In the genomic region with DNA sequence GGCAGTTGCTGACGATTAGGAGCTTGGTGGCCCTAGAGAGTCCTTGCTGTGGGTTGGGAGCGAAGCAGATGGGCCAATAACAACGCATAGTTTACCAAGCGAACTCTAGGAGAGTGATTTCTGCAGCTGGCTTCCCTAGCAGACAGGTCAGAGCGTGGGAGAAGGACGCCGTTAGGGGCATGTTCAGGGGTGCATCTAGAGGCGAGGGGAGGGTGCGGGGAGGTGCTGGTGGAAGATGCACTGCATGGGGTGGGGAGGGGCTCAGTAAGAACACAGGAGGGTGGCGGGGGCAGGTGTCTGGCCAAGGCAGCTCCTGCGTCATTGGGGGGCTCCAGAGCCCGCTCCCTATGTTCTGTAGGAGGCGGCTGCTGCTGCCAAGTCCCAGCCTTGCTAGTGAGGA, we compare ENCODE assay signal across 25 cellular contexts. TPM values are rescaled to one million over a fixed set of nuclear protein-coding genes. Genes with fewer than 3 reads are reported as not detected.
DNase-seq lines count a peak whose midpoint lies in the region; ATAC-seq and TF ChIP-seq lines count a peak whose summit lies in the region.
"Had no signal": no experiment of that assay in that cellular context is flagged by ENCODE, and none has a peak within 500 bp of the region (broad histone marks: within the 10 kb centered on the region; RNA-seq: fewer than 3 reads in every experiment).

No MANE protein-coding gene starts in this region.

- H4K91ac ChIP-seq in IMR-90 (ENCODE audit: insufficient read depth, low read depth, low read length), result no peak overlapping the region

- H3K27ac ChIP-seq in CD4-positive, alpha-beta T cell (ENCODE audit: low read depth, low read length), result no peak overlapping the region
- H3K27ac ChIP-seq in IMR-90 (ENCODE audit: insufficient read depth, low read length), result no peak overlapping the region
- no peak overlapping the region for H3K27ac ChIP-seq in lower lobe of right lung
- H3K27ac ChIP-seq: KMS-11 had no signal

- H3K27me3 ChIP-seq in CD4-positive, alpha-beta T cell (ENCODE audit: control insufficient read depth, insufficient read depth, low read length), result no peaks in the 10 kb centered on the region
- no peaks in the 10 kb centered on the region for H3K27me3 ChIP-seq in IMR-90 (ENCODE audit: control insufficient read depth, insufficient read depth, low read length)
- H3K27me3 ChIP-seq in lower lobe of right lung (ENCODE audit: low read depth), result no peaks in the 10 kb centered on the region
- H3K27me3 ChIP-seq: BE2C had no signal

- no peak overlapping the region for H3K4me3 Mint-ChIP-seq in CD4-positive, alpha-beta T cell
- no peak overlapping the region for H3K4me3 Mint-ChIP-seq in progenitor cell of endocrine pancreas (ENCODE audit: low read depth)
- H3K4me3 Mint-ChIP-seq: GM23338 had no signal

- no peak overlapping the region for H3K18ac ChIP-seq in IMR-90 (ENCODE audit: low read depth, low read length)

- no peak overlapping the region for H2AFZ ChIP-seq in IMR-90 (replicated peaks; ENCODE audit: low read length, poor library complexity)
- H2AFZ ChIP-seq: GM23338 had no signal

- WGBS in IMR-90 (ENCODE audit: extremely low coverage in 2 of 2, insufficient read length in 1 of 2), 2 experiments, result 100% methylated on average over 5 of the region's 13 CpGs; no CpG with 5 or more reads in 1 of the 2 experiments

- peak overlapping the region; percentile 37 for H3K27ac Mint-ChIP-seq in CD4-positive, alpha-beta T cell
- H3K27ac Mint-ChIP-seq in progenitor cell of endocrine pancreas, result no peak overlapping the region
- H3K27ac Mint-ChIP-seq: GM23338 had no signal

- H3K4me1 ChIP-seq in IMR-90 (ENCODE audit: control insufficient read depth, insufficient read depth, low read length) (peaks cover 14% of the 10 kb centered on the region), lower lobe of right lung (no peaks in the 10 kb centered on the region)
- H3K4me1 ChIP-seq: Caco-2 had no signal

- no TSS peak for BruUV-seq in IMR-90 (replicated peaks; lab: Mats Ljungman, UMichigan)

- no peak overlapping the region for H3K4me2 ChIP-seq in IMR-90 (ENCODE audit: low read depth, low read length)
- H3K4me2 ChIP-seq: GM23338, KMS-11, SK-N-SH had no signal

- H2AK5ac ChIP-seq in IMR-90 (ENCODE audit: low read depth, low read length), result peak overlapping the region; percentile 13; the same call in 1 of the 2 replicates

- H2BK20ac ChIP-seq in IMR-90 (ENCODE audit: low read depth, low read length), result no peak overlapping the region

- no peak for ATAC-seq in CD4-positive, alpha-beta T cell (ENCODE audit: poor library complexity)
- ATAC-seq in IMR-90 (ENCODE audit: low read depth), result no peak
- no peak for ATAC-seq in lower lobe of right lung
- ATAC-seq: GM12878, GM23338, Panc1 had no signal

- no peak overlapping the region for H3K14ac ChIP-seq in IMR-90 (replicated peaks; ENCODE audit: low read depth, low read length)

- H3K79me1 ChIP-seq in IMR-90 (ENCODE audit: low read depth in 1 of 2, low read length in 2 of 2), result peaks cover 17 to 86% of the 10 kb centered on the region in 2 experiments

- in situ Hi-C loops in IMR-90 (cut with MboI; ENCODE audit: low sequenced_read_pairs), result no loop called here

- no peak overlapping the region for H3K23ac ChIP-seq in IMR-90 (ENCODE audit: low read depth, low read length)

- no peak overlapping the region for H4K8ac ChIP-seq in IMR-90 (ENCODE audit: low read depth in 2 of 2, low read length in 2 of 2)

- TF ChIP-seq CTCF in CD4-positive, alpha-beta T cell (IDR thresholded peaks at IDR 0.05), result no peak
- TF ChIP-seq CTCF in IMR-90 (conservative IDR thresholded peaks at IDR 0.05; ENCODE audit: low read depth, low read length) (no peak), lower lobe of right lung (IDR thresholded peaks at IDR 0.05) (no peak), progenitor cell of endocrine pancreas (IDR thresholded peaks at IDR 0.05; ENCODE audit: unreplicated experiment) (no peak)

- H4K20me1 ChIP-seq in IMR-90 (ENCODE audit: insufficient read depth, low read length), result peaks cover 17% of the 10 kb centered on the region; the same call in 1 of the 2 replicates

- no peak overlapping the region for H4K5ac ChIP-seq in IMR-90 (ENCODE audit: low read depth, low read length)

- 0 out of 2 replicates have a peak, but pooled peaks cover 2% of the 10 kb centered on the region for H3K36me3 ChIP-seq in IMR-90 (ENCODE audit: control insufficient read depth, insufficient read depth, low read length)
- no peaks in the 10 kb centered on the region for H3K36me3 ChIP-seq in lower lobe of right lung
- H3K36me3 ChIP-seq: BE2C had no signal

- H2BK5ac ChIP-seq in IMR-90 (ENCODE audit: low read depth, low read length, poor library complexity, severe bottlenecking), result no peak overlapping the region

- DNase-seq in CD4-positive, alpha-beta T cell, result no peak
- DNase-seq in IMR-90 (no peak), lower lobe of right lung (peak; percentile 26), posterior vena cava (ENCODE audit: low spot score) (peak; percentile 58), activated T-cell treated with anti-CD3 and anti-CD28 coated beads for 4 hours (no peak), progenitor cell of endocrine pancreas (ENCODE audit: low spot score, unreplicated experiment) (no peak), GDM1 (lab: John Stamatoyannopoulos, UW) (no peak)
- DNase-seq: BE2C; Caco-2; DMS 273 treated with DMSO at 0.1 percent for 48 hours; DMS79 treated with DMSO at 0.1 percent for 48 hours; NCI-H1105; NCI-H2081; NCI-H2171; NCI-H345; NCI-H524; NCI-H774; NK-92 treated with Interleukin-12 subunit alpha and Interleukin-12 subunit beta, amount 100 ng/mL, for 24 hours; SIG-M5; SK-N-SH had no signal

- no peak overlapping the region for H2AK9ac ChIP-seq in IMR-90 (replicated peaks; ENCODE audit: low read depth, low read length, poor library complexity)

- H3K36me3 Mint-ChIP-seq in CD4-positive, alpha-beta T cell (ENCODE audit: low read depth), result peaks cover 20% of the 10 kb centered on the region
- H3K36me3 Mint-ChIP-seq in progenitor cell of endocrine pancreas (ENCODE audit: insufficient read depth), result no peaks in the 10 kb centered on the region

- TF ChIP-seq POLR2A in IMR-90 (IDR thresholded peaks at IDR 0.05; ENCODE audit: low read depth, low read length), result no peak

- peaks cover 19% of the 10 kb centered on the region for H3K9me1 ChIP-seq in IMR-90 (ENCODE audit: insufficient read depth, low read length)

- no peak overlapping the region for H3K4ac ChIP-seq in IMR-90 (ENCODE audit: low read depth, low read length)

- CTCF ChIA-PET in CD4-positive, alpha-beta T cell (lab: Charles Lee), result no interaction called here
- CTCF ChIA-PET in IMR-90 (lab: Yijun Ruan, JAX), result no interaction called here

- no peak for TF ChIP-seq RAD21 in IMR-90 (IDR thresholded peaks at IDR 0.05; ENCODE audit: low read length)

- H3K56ac ChIP-seq in IMR-90 (ENCODE audit: extremely low read depth, insufficient read depth, low read length), result no peak overlapping the region

- H3K9ac ChIP-seq in IMR-90 (ENCODE audit: low read depth, low read length), result no peak overlapping the region
- H3K9ac ChIP-seq: KMS-11, SK-N-SH had no signal

- H2BK15ac ChIP-seq in IMR-90 (ENCODE audit: low read depth, low read length), result 0 out of 3 replicates have a peak overlapping the region, but pooled peaks have one; percentile 19

- no peaks in the 10 kb centered on the region for H3K9me3 ChIP-seq in CD4-positive, alpha-beta T cell (ENCODE audit: control insufficient read depth, low read length)
- no peaks in the 10 kb centered on the region; the same call in 1 of the 2 replicates for H3K9me3 ChIP-seq in IMR-90 (ENCODE audit: control insufficient read depth, insufficient read depth, low read length)
- no peaks in the 10 kb centered on the region for H3K9me3 ChIP-seq in lower lobe of right lung
- H3K9me3 ChIP-seq: BE2C, Caco-2, SK-N-SH had no signal

- intact Hi-C loops in CD4-positive, alpha-beta T cell (cut with DNase I, micrococcal nuclease), result no loop called here
- intact Hi-C loops in IMR-90 (cut with micrococcal nuclease), result no loop called here
- intact Hi-C loops in lower lobe of right lung (cut with DNase I), result no loop called here
- intact Hi-C loops in posterior vena cava (cut with DNase I), result no loop called here

- no peaks in the 10 kb centered on the region for H3K9me3 Mint-ChIP-seq in CD4-positive, alpha-beta T cell
- no peaks in the 10 kb centered on the region for H3K9me3 Mint-ChIP-seq in progenitor cell of endocrine pancreas (ENCODE audit: low read depth)

- POLR2A ChIA-PET in CD4-positive, alpha-beta T cell (lab: Charles Lee), result interaction anchor here (1.4 kb wide), 1 partner anchor 9 kb away, joined by 5 read pairs; a partner anchor contains a TSS
- POLR2A ChIA-PET in IMR-90 (lab: Charles Lee; ENCODE audit: unreplicated experiment), result no interaction called here

- no peak overlapping the region for H2BK120ac ChIP-seq in IMR-90 (ENCODE audit: low read depth, low read length)

- H3K27me3 Mint-ChIP-seq in CD4-positive, alpha-beta T cell, result no peaks in the 10 kb centered on the region
- no peaks in the 10 kb centered on the region for H3K27me3 Mint-ChIP-seq in progenitor cell of endocrine pancreas

- H3K4me3 ChIP-seq in IMR-90 (ENCODE audit: insufficient read depth, low read depth, low read length), result no peak overlapping the region
- no peak overlapping the region for H3K4me3 ChIP-seq in lower lobe of right lung
- H3K4me3 ChIP-seq: GM12878, GM23338 had no signal

- H3K4me1 Mint-ChIP-seq in CD4-positive, alpha-beta T cell (ENCODE audit: low read depth), result peaks cover 84% of the 10 kb centered on the region
- peaks cover 4% of the 10 kb centered on the region for H3K4me1 Mint-ChIP-seq in progenitor cell of endocrine pancreas (ENCODE audit: low read depth)

- dilution Hi-C loops in IMR-90 (cut with HindIII; ENCODE audit: low sequenced_read_pairs, unreplicated experiment), result no loop called here

RNA-seq across cellular contexts. Expression of a gene that starts 8.9 kb away (rescaled TPM):
- total RNA-seq in CD4-positive, alpha-beta T cell, result 100 to 1,000 TPM; 123 to 126 TPM
- 27.8 and 33.0 TPM in 2 replicates for total RNA-seq in IMR-90 (2012; rRNA removed)
- 21.7 and 26.5 TPM in 2 replicates for polyA plus RNA-seq in IMR-90 (2012; rRNA removed)
- polyA plus RNA-seq in IMR-90 (2012; cell fraction: cytosol; rRNA removed), result 14.7 and 25.1 TPM in 2 replicates
- 35.8 and 49.9 TPM in 2 replicates for polyA plus RNA-seq in IMR-90 (2012; cell fraction: nucleus; rRNA removed; ENCODE audit: low replicate concordance)
- 3.8 TPM for total RNA-seq in lower lobe of right lung
- 1 to 10 TPM; 2.7 to 4.0 TPM for total RNA-seq in posterior vena cava
- 37.1 and 41.0 TPM in 2 replicates for total RNA-seq in progenitor cell of endocrine pancreas
- total RNA-seq: Caco-2 had no signal

RNA-seq across cellular contexts. Expression of a gene that starts 46.2 kb away (rescaled TPM):
- not detected for total RNA-seq in CD4-positive, alpha-beta T cell
- not detected in 2 replicates for total RNA-seq in IMR-90 (2012; rRNA removed)
- polyA plus RNA-seq in IMR-90 (2012; rRNA removed), result not detected in 2 replicates
- polyA plus RNA-seq in IMR-90 (2012; cell fraction: cytosol; rRNA removed), result not detected in 2 replicates
- not detected in 2 replicates for polyA plus RNA-seq in IMR-90 (2012; cell fraction: nucleus; rRNA removed; ENCODE audit: low replicate concordance)
- total RNA-seq in lower lobe of right lung, result not detected
- total RNA-seq in posterior vena cava, result not detected
- not detected in 2 replicates for total RNA-seq in progenitor cell of endocrine pancreas
- total RNA-seq: A673, Caco-2, GM12878, GM23338 had no signal
- polyA plus RNA-seq: GM12878, SK-N-SH had no signal

Comparison
In these comparisons a context has a peak if more than half of its experiments do, and no peak if none do; other contexts are left out.
1. DNase-seq: peak in lower lobe of right lung (single experiment) and posterior vena cava (single experiment); none in CD4-positive, alpha-beta T cell (0 of 10), IMR-90 (single experiment), activated T-cell treated with anti-CD3 and anti-CD28 coated beads for 4 hours (single experiment), progenitor cell of endocrine pancreas (single experiment) and GDM1 (single experiment).